In genomic region chr12:55729592-55730446, GRCh38 we compare ENCODE assay signal across 8 cellular contexts. TPM values are rescaled to one million over a fixed set of nuclear protein-coding genes. Genes with fewer than 3 reads are reported as not detected.
A peak's percentile ranks its signal among the peaks of the same experiment; 100 is the strongest.
DNase-seq lines count a peak whose midpoint lies in the region; ATAC-seq, FAIRE-seq and TF ChIP-seq lines count a peak whose summit lies in the region.

No MANE protein-coding gene starts in this region.

- no peak overlapping the region for H2BK120ac ChIP-seq in neuronal stem cell (ENCODE audit: low read depth, low read length)

- no peak for TF ChIP-seq CTCF in upper lobe of right lung (IDR thresholded peaks at IDR 0.05)

- H4K8ac ChIP-seq in neuronal stem cell (ENCODE audit: low read depth, low read length): no peak overlapping the region

- peak overlapping the region; percentile 69 for H2BK5ac ChIP-seq in neuronal stem cell (ENCODE audit: low read length)

- peak overlapping the region; percentile 93 for H3K4me3 Mint-ChIP-seq in activated naive CD4-positive, alpha-beta T cell treated with anti-CD3 and anti-CD28 coated beads, Interleukin-2, amount 50 U/mL, for 24 hours

- H3K14ac ChIP-seq in neuronal stem cell (ENCODE audit: low read length): no peak overlapping the region

- H3K27ac ChIP-seq in GM23248: peak overlapping the region; percentile 99
- peak overlapping the region; percentile 91 for H3K27ac ChIP-seq in neuronal stem cell (replicated peaks; ENCODE audit: low read length)
- H3K27ac ChIP-seq in upper lobe of right lung: peak overlapping the region; percentile 97

- H2BK15ac ChIP-seq in neuronal stem cell (ENCODE audit: low read length): peak overlapping the region; percentile 34

- intact Hi-C loops in upper lobe of right lung (cut with DNase I): no loop called here

- peaks cover 19% of the 10 kb centered on the region for H3K36me3 ChIP-seq in GM23248 (ENCODE audit: low read depth)
- peaks cover 19 to 25% of the 10 kb centered on the region in 2 donors for H3K36me3 ChIP-seq in neuronal stem cell (replicated peaks in 1 of 2; ENCODE audit: control insufficient read depth in 2 of 2, insufficient read depth in 2 of 2, low read length in 2 of 2)
- peaks cover 26% of the 10 kb centered on the region for H3K36me3 ChIP-seq in upper lobe of right lung

- H3K18ac ChIP-seq in neuronal stem cell (ENCODE audit: low read length): peak overlapping the region; percentile 95

- no peaks in the 10 kb centered on the region for H3K27me3 ChIP-seq in GM23248 (replicated peaks; ENCODE audit: insufficient read depth)
- H3K27me3 ChIP-seq in neuronal stem cell (ENCODE audit: control insufficient read depth in 3 of 3, insufficient read depth in 3 of 3, low read depth in 1 of 3, low read length in 3 of 3): no peaks in the 10 kb centered on the region
- H3K27me3 ChIP-seq in upper lobe of right lung: no peaks in the 10 kb centered on the region

- peaks cover 14% of the 10 kb centered on the region for H3K79me1 ChIP-seq in neuronal stem cell (ENCODE audit: low read depth, low read length)

- H3K27ac Mint-ChIP-seq in activated naive CD4-positive, alpha-beta T cell treated with anti-CD3 and anti-CD28 coated beads, Interleukin-2, amount 50 U/mL, for 24 hours: peak overlapping the region; percentile 96

- H3K9me2 ChIP-seq in GM23248 (ENCODE audit: insufficient read depth): no peaks in the 10 kb centered on the region

- H3K9ac ChIP-seq in GM23248 (peak overlapping the region; percentile 97), neuronal stem cell (ENCODE audit: low read depth, low read length, poor library complexity) (peak overlapping the region; percentile 87)

- in situ Hi-C loops in GM23248 (cut with MboI): no loop called here

- H3F3A ChIP-seq in GM23248 (ENCODE audit: insufficient read depth): peaks cover 36% of the 10 kb centered on the region

- H3K27me3 Mint-ChIP-seq in activated naive CD4-positive, alpha-beta T cell treated with anti-CD3 and anti-CD28 coated beads, Interleukin-2, amount 50 U/mL, for 24 hours: no peaks in the 10 kb centered on the region

- H3K4ac ChIP-seq in neuronal stem cell (ENCODE audit: low read length): no peak overlapping the region

- DNase-seq in GM23248: peak; percentile 94
- DNase-seq in Kasumi-1 (lab: John Stamatoyannopoulos, UW): peak; percentile 90 to 91
- peak; percentile 93 for DNase-seq in RPMI7951 (ENCODE audit: low read depth)
- peak; percentile 95 for DNase-seq in globus pallidus (ENCODE audit: low spot score)
- DNase-seq in neuronal stem cell (ENCODE audit: low spot score): peak; percentile 82
- peak; percentile 95 for DNase-seq in upper lobe of right lung

- H3K4me1 Mint-ChIP-seq in activated naive CD4-positive, alpha-beta T cell treated with anti-CD3 and anti-CD28 coated beads, Interleukin-2, amount 50 U/mL, for 24 hours: peaks cover 42% of the 10 kb centered on the region

- peak overlapping the region; percentile 9 for H2AK5ac ChIP-seq in neuronal stem cell (ENCODE audit: low read depth, low read length)

- peak overlapping the region; percentile 97 for H3K4me3 ChIP-seq in GM23248
- peak overlapping the region; percentile 59 to 92 for H3K4me3 ChIP-seq in neuronal stem cell (ENCODE audit: low read length in 2 of 2)
- peak overlapping the region; percentile 74 for H3K4me3 ChIP-seq in upper lobe of right lung

- H2AFZ ChIP-seq in GM23248 (peak overlapping the region; percentile 67), neuronal stem cell (ENCODE audit: low read length) (peak overlapping the region; percentile 92)

- H3K9me3 ChIP-seq in GM23248 (ENCODE audit: low read depth): no peaks in the 10 kb centered on the region
- H3K9me3 ChIP-seq in neuronal stem cell (replicated peaks in 1 of 2; ENCODE audit: control insufficient read depth in 2 of 2, insufficient read depth in 1 of 2, low read depth in 1 of 2, low read length in 2 of 2): peaks cover 0 to 1% of the 10 kb centered on the region in 2 donors
- no peaks in the 10 kb centered on the region for H3K9me3 ChIP-seq in upper lobe of right lung

- WGBS in GM23248 (ENCODE audit: low coverage in 1 of 2, low lambda C conversion rate in 2 of 2, missing lambda C conversion rate in 2 of 2), 2 experiments: 0 to 2% methylated on average over 25 of the region's 25 CpGs
- WGBS in neuronal stem cell (ENCODE audit: extremely low coverage in 2 of 2, insufficient read length in 2 of 2, insufficient replicate concordance in 1 of 2), 2 donors: no CpG with 5 or more reads among the region's 25 CpGs

- H2BK12ac ChIP-seq in neuronal stem cell (ENCODE audit: low read length): no peak overlapping the region

- peak; percentile 90 for FAIRE-seq in G401.6 (lab: Jason Lieb, UNC)

- peak overlapping the region; percentile 99 for H3K4me2 ChIP-seq in GM23248 (ENCODE audit: unreplicated experiment)
- peak overlapping the region; percentile 92 for H3K4me2 ChIP-seq in neuronal stem cell (ENCODE audit: insufficient read depth, low read length, poor library complexity, severe bottlenecking)

- peak; percentile 74 for ATAC-seq in upper lobe of right lung

- H3K4me1 ChIP-seq in GM23248 (ENCODE audit: insufficient read depth) (peaks cover 28% of the 10 kb centered on the region), neuronal stem cell (ENCODE audit: control insufficient read depth in 2 of 2, insufficient read depth in 1 of 2, low read depth in 1 of 2, low read length in 2 of 2) (peaks cover 14 to 18% of the 10 kb centered on the region in 2 donors), upper lobe of right lung (peaks cover 42% of the 10 kb centered on the region)

- H3K79me2 ChIP-seq in GM23248 (ENCODE audit: insufficient read depth): peaks cover 58% of the 10 kb centered on the region

- no peak overlapping the region for H4K91ac ChIP-seq in neuronal stem cell (ENCODE audit: low read depth, low read length, poor library complexity)

- 0 out of 2 replicates have a peak, but pooled peaks cover 3% of the 10 kb centered on the region for H4K20me1 ChIP-seq in GM23248 (ENCODE audit: insufficient read depth)

- no peaks in the 10 kb centered on the region for H3K9me3 Mint-ChIP-seq in activated naive CD4-positive, alpha-beta T cell treated with anti-CD3 and anti-CD28 coated beads, Interleukin-2, amount 50 U/mL, for 24 hours

- H3K36me3 Mint-ChIP-seq in activated naive CD4-positive, alpha-beta T cell treated with anti-CD3 and anti-CD28 coated beads, Interleukin-2, amount 50 U/mL, for 24 hours: no peaks in the 10 kb centered on the region

- H3K23ac ChIP-seq in neuronal stem cell (ENCODE audit: low read depth, low read length, poor library complexity): peak overlapping the region; percentile 29

RNA-seq across cellular contexts. Expression of gene CD63, which starts 1.0 kb away (rescaled TPM):
- total RNA-seq in GM23248 (2014; rRNA removed; shearing (Covaris generic)): 1,521 and 1,535 TPM in 2 replicates
- 3,562 and 3,671 TPM in 2 replicates for polyA plus RNA-seq in GM23248 (2016; fragmentation: Nextera tagmentation; extraction: Ambion mirVana)
- total RNA-seq in RPMI7951 (2014; rRNA removed; shearing (Covaris generic)): 1,417 and 1,738 TPM in 2 replicates
- 879 TPM for polyA plus RNA-seq in neuronal stem cell (2013, experiment 1 of 2)
- polyA plus RNA-seq in neuronal stem cell (2013, experiment 2 of 2): 873 TPM
- 1,158 TPM for total RNA-seq in upper lobe of right lung

RNA-seq across cellular contexts. Expression of gene RDH5, which starts 9.6 kb away (rescaled TPM):
- total RNA-seq in GM23248 (2014; rRNA removed; shearing (Covaris generic)): 15.4 and 27.2 TPM in 2 replicates
- polyA plus RNA-seq in GM23248 (2016; fragmentation: Nextera tagmentation; extraction: Ambion mirVana): 15.6 and 17.6 TPM in 2 replicates
- total RNA-seq in RPMI7951 (2014; rRNA removed; shearing (Covaris generic)): 6.0 and 6.7 TPM in 2 replicates
- 7.0 TPM for polyA plus RNA-seq in neuronal stem cell (2013, experiment 1 of 2)
- polyA plus RNA-seq in neuronal stem cell (2013, experiment 2 of 2): 6.2 TPM
- total RNA-seq in upper lobe of right lung: 6.0 TPM

RNA-seq across cellular contexts. Expression of gene GDF11, which starts 13.1 kb away (rescaled TPM):
- 2.1 and 9.9 TPM in 2 replicates for total RNA-seq in GM23248 (2014; rRNA removed; shearing (Covaris generic))
- 0.56 and 0.67 TPM in 2 replicates for polyA plus RNA-seq in GM23248 (2016; fragmentation: Nextera tagmentation; extraction: Ambion mirVana)
- total RNA-seq in RPMI7951 (2014; rRNA removed; shearing (Covaris generic)): 1.6 and 2.1 TPM in 2 replicates
- 26.1 TPM for polyA plus RNA-seq in neuronal stem cell (2013, experiment 1 of 2)
- polyA plus RNA-seq in neuronal stem cell (2013, experiment 2 of 2): 26.4 TPM
- total RNA-seq in upper lobe of right lung: 5.8 TPM

RNA-seq across cellular contexts. Expression of gene BLOC1S1, which starts 14.0 kb away (rescaled TPM):
- total RNA-seq in GM23248 (2014; rRNA removed; shearing (Covaris generic)): 47.6 and 110 TPM in 2 replicates
- 193 and 197 TPM in 2 replicates for polyA plus RNA-seq in GM23248 (2016; fragmentation: Nextera tagmentation; extraction: Ambion mirVana)
- 155 and 170 TPM in 2 replicates for total RNA-seq in RPMI7951 (2014; rRNA removed; shearing (Covaris generic))
- 97.5 TPM for polyA plus RNA-seq in neuronal stem cell (2013, experiment 1 of 2)
- polyA plus RNA-seq in neuronal stem cell (2013, experiment 2 of 2): 97.1 TPM
- 129 TPM for total RNA-seq in upper lobe of right lung

RNA-seq across cellular contexts. Expression of gene ITGA7, which starts 22.1 kb away (rescaled TPM):
- 6.6 and 7.2 TPM in 2 replicates for total RNA-seq in GM23248 (2014; rRNA removed; shearing (Covaris generic))
- 2.0 and 2.1 TPM in 2 replicates for polyA plus RNA-seq in GM23248 (2016; fragmentation: Nextera tagmentation; extraction: Ambion mirVana)
- total RNA-seq in RPMI7951 (2014; rRNA removed; shearing (Covaris generic)): 11.4 and 15.1 TPM in 2 replicates
- 59.4 TPM for polyA plus RNA-seq in neuronal stem cell (2013, experiment 1 of 2)
- polyA plus RNA-seq in neuronal stem cell (2013, experiment 2 of 2): 56.0 TPM
- total RNA-seq in upper lobe of right lung: 14.7 TPM

Comparison
In these comparisons a context has a peak if more than half of its experiments do, and no peak if none do; other contexts are left out.
1. Peak in every context shown above with its lines: DNase-seq, ATAC-seq, H3K4me3 ChIP-seq and H3K27ac ChIP-seq.